33 cellular contexts compared by ENCODE assay signal in the genomic region with DNA sequence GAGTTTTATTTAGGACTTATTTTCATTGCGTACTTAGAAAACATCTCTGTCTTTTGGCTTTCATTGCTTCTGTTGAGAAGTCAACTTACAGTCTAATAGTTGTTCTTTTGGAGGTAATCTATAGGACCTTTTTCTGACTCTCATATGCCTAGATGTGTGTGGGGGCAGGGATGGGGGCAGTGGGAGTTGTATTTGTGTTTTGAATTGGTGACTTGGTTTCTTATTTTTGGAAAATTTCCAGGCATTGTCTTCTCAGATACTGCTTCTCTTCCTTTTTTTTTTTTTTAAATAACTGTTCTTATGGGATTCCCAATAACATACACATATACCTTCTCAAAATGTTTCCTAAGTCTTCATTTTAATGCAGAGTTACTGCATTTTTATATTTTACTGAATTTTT.
"Had no signal": no experiment of that assay in that cellular context is flagged by ENCODE, and none has a peak within 500 bp of the region (broad histone marks: within the 10 kb centered on the region; RNA-seq: fewer than 3 reads in every experiment).

No MANE protein-coding gene starts in this region.

- H3K27ac Mint-ChIP-seq: activated B cell treated with CpG ODN at 0.5 μM for 24 hours; activated CD4-positive, alpha-beta memory T cell treated with anti-CD3 and anti-CD28 coated beads, Interleukin-2, amount 10 ng/mL, durations not matched to agents 7 days and 5 days; activated CD4-positive, alpha-beta T cell treated with anti-CD3 and anti-CD28 coated beads for 36 hours; activated CD4-positive, alpha-beta T cell treated with anti-CD3 and anti-CD28 coated beads, Interleukin-2, amount 10 ng/mL, durations not matched to agents 7 days and 5 days; activated CD8-positive, alpha-beta memory T cell treated with anti-CD3 and anti-CD28 coated beads, Interleukin-2, amount 10 ng/mL, durations not matched to agents 7 days and 5 days; activated CD8-positive, alpha-beta T cell treated with anti-CD3 and anti-CD28 coated beads, Interleukin-2, amount 10 ng/mL, durations not matched to agents 7 days and 5 days; activated naive CD4-positive, alpha-beta T cell treated with anti-CD3 and anti-CD28 coated beads for 36 hours; activated naive CD4-positive, alpha-beta T cell treated with anti-CD3 and anti-CD28 coated beads, Interleukin-2, amount 50 U/mL, for 72 hours; activated naive CD8-positive, alpha-beta T cell treated with anti-CD3 and anti-CD28 coated beads for 36 hours; activated T-cell treated with anti-CD3 and anti-CD28 coated beads, Interleukin-2, amount 50 U/mL, for 24 hours; activated T-helper 2 cell treated with anti-CD3 and anti-CD28 coated beads, Interferon-gamma antibody, Interleukin-2, Interleukin-4, amounts not matched to agents 10 μg/mL and 5 μg/mL and 100 μg/mL, durations not matched to agents 14 hours and 24 hours and 36 hours; T-cell; T-helper 2 cell treated with Interferon-gamma antibody and Interleukin-4, amounts not matched to agents 5 μg/mL and 100 μg/mL, for 36 hours had no signal

- H3K4me1 Mint-ChIP-seq: activated B cell treated with CpG ODN at 0.5 μM for 24 hours; activated CD4-positive, alpha-beta memory T cell treated with anti-CD3 and anti-CD28 coated beads, Interleukin-2, amount 10 ng/mL, durations not matched to agents 7 days and 5 days; activated CD4-positive, alpha-beta T cell treated with anti-CD3 and anti-CD28 coated beads for 36 hours; activated CD8-positive, alpha-beta memory T cell treated with anti-CD3 and anti-CD28 coated beads, Interleukin-2, amount 10 ng/mL, durations not matched to agents 7 days and 5 days; activated naive CD8-positive, alpha-beta T cell treated with anti-CD3 and anti-CD28 coated beads for 36 hours; T-cell had no signal

- DNase-seq: activated B cell treated with CpG ODN at 0.5 μM for 24 hours; activated CD4-positive, alpha-beta memory T cell treated with anti-CD3 and anti-CD28 coated beads, Interleukin-2, amount 10 ng/mL, durations not matched to agents 7 days and 5 days; activated CD4-positive, alpha-beta T cell treated with anti-CD3 and anti-CD28 coated beads for 1 hour; activated CD4-positive, alpha-beta T cell treated with anti-CD3 and anti-CD28 coated beads for 36 hours; activated CD4-positive, alpha-beta T cell treated with anti-CD3 and anti-CD28 coated beads for 48 hours; activated CD4-positive, alpha-beta T cell treated with anti-CD3 and anti-CD28 coated beads, Interleukin-2, amount 10 ng/mL, durations not matched to agents 7 days and 5 days; activated CD4-positive, alpha-beta T cell treated with anti-CD3 and anti-CD28 coated beads, Interleukin-2, amount 50 U/mL, for 48 hours; activated CD8-positive, alpha-beta memory T cell treated with anti-CD3 and anti-CD28 coated beads for 24 hours; activated CD8-positive, alpha-beta memory T cell treated with anti-CD3 and anti-CD28 coated beads, Interleukin-2, amount 10 ng/mL, durations not matched to agents 7 days and 5 days; activated CD8-positive, alpha-beta memory T cell treated with anti-CD3 and anti-CD28 coated beads, Interleukin-2, amount 50 U/mL, for 48 hours; activated CD8-positive, alpha-beta T cell treated with anti-CD3 and anti-CD28 coated beads, Interleukin-2, amount 10 ng/mL, durations not matched to agents 7 days and 5 days; activated effector memory CD4-positive, alpha-beta T cell treated with Interleukin-2 at 50 U/mL for 16 hours; activated gamma-delta T cell; activated naive CD4-positive, alpha-beta T cell; activated naive CD4-positive, alpha-beta T cell treated with anti-CD3 and anti-CD28 coated beads for 36 hours; activated naive CD4-positive, alpha-beta T cell treated with anti-CD3 and anti-CD28 coated beads, Interleukin-2, amount 50 U/mL, for 16 hours; activated naive CD8-positive, alpha-beta T cell treated with anti-CD3 and anti-CD28 coated beads for 36 hours; activated T-cell treated with anti-CD3 and anti-CD28 coated beads, Interleukin-2, amount 50 U/mL, for 24 hours; activated T-cell treated with anti-CD3 and anti-CD28 coated beads, Interleukin-2, amount 50 U/mL, for 48 hours; adrenal gland; amniotic stem cell; aorta; body of pancreas; brain microvascular endothelial cell; central memory CD4-positive, alpha-beta T cell; cerebellar nuclear complex; T-cell; T-helper 2 cell; T-helper 9 cell had no signal

- H3K4me3 Mint-ChIP-seq: activated B cell treated with CpG ODN at 0.5 μM for 24 hours; activated CD4-positive, alpha-beta memory T cell treated with anti-CD3 and anti-CD28 coated beads, Interleukin-2, amount 10 ng/mL, durations not matched to agents 7 days and 5 days; activated CD4-positive, alpha-beta T cell treated with anti-CD3 and anti-CD28 coated beads for 36 hours; activated CD4-positive, alpha-beta T cell treated with anti-CD3 and anti-CD28 coated beads, Interleukin-2, amount 10 ng/mL, durations not matched to agents 7 days and 5 days; activated CD8-positive, alpha-beta memory T cell treated with anti-CD3 and anti-CD28 coated beads, Interleukin-2, amount 10 ng/mL, durations not matched to agents 7 days and 5 days; activated CD8-positive, alpha-beta T cell treated with anti-CD3 and anti-CD28 coated beads, Interleukin-2, amount 10 ng/mL, durations not matched to agents 7 days and 5 days; activated naive CD4-positive, alpha-beta T cell treated with anti-CD3 and anti-CD28 coated beads for 36 hours; activated naive CD8-positive, alpha-beta T cell treated with anti-CD3 and anti-CD28 coated beads for 36 hours; activated T-cell treated with anti-CD3 and anti-CD28 coated beads, Interleukin-2, amount 50 U/mL, for 24 hours; T-cell; T-helper 2 cell treated with Interferon-gamma antibody and Interleukin-4, amounts not matched to agents 5 μg/mL and 100 μg/mL, for 36 hours had no signal

- H3K27me3 Mint-ChIP-seq: activated B cell treated with CpG ODN at 0.5 μM for 24 hours; activated CD4-positive, alpha-beta memory T cell treated with anti-CD3 and anti-CD28 coated beads, Interleukin-2, amount 10 ng/mL, durations not matched to agents 7 days and 5 days; activated CD4-positive, alpha-beta T cell treated with anti-CD3 and anti-CD28 coated beads for 36 hours; activated CD4-positive, alpha-beta T cell treated with anti-CD3 and anti-CD28 coated beads, Interleukin-2, amount 10 ng/mL, durations not matched to agents 7 days and 5 days; activated CD8-positive, alpha-beta memory T cell treated with anti-CD3 and anti-CD28 coated beads, Interleukin-2, amount 10 ng/mL, durations not matched to agents 7 days and 5 days; activated naive CD8-positive, alpha-beta T cell treated with anti-CD3 and anti-CD28 coated beads for 36 hours; activated T-cell treated with anti-CD3 and anti-CD28 coated beads, Interleukin-2, amount 50 U/mL, for 24 hours; T-cell had no signal

- H3K9me3 Mint-ChIP-seq: activated B cell treated with CpG ODN at 0.5 μM for 24 hours; activated CD4-positive, alpha-beta memory T cell treated with anti-CD3 and anti-CD28 coated beads, Interleukin-2, amount 10 ng/mL, durations not matched to agents 7 days and 5 days; activated CD4-positive, alpha-beta T cell treated with anti-CD3 and anti-CD28 coated beads, Interleukin-2, amount 10 ng/mL, durations not matched to agents 7 days and 5 days; activated naive CD4-positive, alpha-beta T cell treated with anti-CD3 and anti-CD28 coated beads for 36 hours; activated naive CD4-positive, alpha-beta T cell treated with anti-CD3 and anti-CD28 coated beads, Interleukin-2, amount 50 U/mL, for 72 hours; activated naive CD8-positive, alpha-beta T cell treated with anti-CD3 and anti-CD28 coated beads for 36 hours; activated T-cell treated with anti-CD3 and anti-CD28 coated beads, Interleukin-2, amount 50 U/mL, for 24 hours; activated T-helper 2 cell treated with anti-CD3 and anti-CD28 coated beads, Interferon-gamma antibody, Interleukin-2, Interleukin-4, amounts not matched to agents 10 μg/mL and 5 μg/mL and 100 μg/mL, durations not matched to agents 14 hours and 24 hours and 36 hours; T-cell; T-helper 2 cell treated with Interferon-gamma antibody and Interleukin-4, amounts not matched to agents 5 μg/mL and 100 μg/mL, for 36 hours had no signal

- ATAC-seq: activated CD4-positive, alpha-beta T cell treated with anti-CD3 and anti-CD28 coated beads for 36 hours; activated CD4-positive, CD25-positive, alpha-beta regulatory T cell treated with anti-CD3 and anti-CD28 coated beads, Interleukin-2, amount 50 U/mL, for 24 hours; activated CD8-positive, alpha-beta memory T cell treated with anti-CD3 and anti-CD28 coated beads, Interleukin-2, amount 10 ng/mL, durations not matched to agents 7 days and 5 days; activated CD8-positive, alpha-beta T cell treated with anti-CD3 and anti-CD28 coated beads, Interleukin-2, amount 10 ng/mL, durations not matched to agents 7 days and 5 days; activated naive CD4-positive, alpha-beta T cell treated with anti-CD3 and anti-CD28 coated beads, Interleukin-2, amount 50 U/mL, for 72 hours; body of pancreas; T-cell had no signal
